ENCODE assay signal across 28 cellular contexts in genomic region chr17:42467889-42468288, GRCh38.
"Had no signal": no experiment of that assay in that cellular context is flagged by ENCODE, and none has a peak within 500 bp of the region (broad histone marks: within the 10 kb centered on the region; RNA-seq: fewer than 3 reads in every experiment).

No MANE protein-coding gene starts in this region.

- H3K9me3 Mint-ChIP-seq: activated CD4-positive, alpha-beta T cell treated with anti-CD3 and anti-CD28 coated beads, Interleukin-2, amount 10 ng/mL, durations not matched to agents 7 days and 5 days; activated naive CD8-positive, alpha-beta T cell treated with anti-CD3 and anti-CD28 coated beads for 36 hours; T-helper 1 cell treated with Interleukin-12 subunit alpha and Interleukin-12 subunit beta and Interleukin-4 antibody, amounts not matched to agents 30 μg/mL and 1 μg/mL, for 36 hours; T-helper 2 cell treated with Interferon-gamma antibody and Interleukin-4, amounts not matched to agents 5 μg/mL and 100 μg/mL, for 36 hours had no signal

- H3K4me1 Mint-ChIP-seq: activated CD4-positive, alpha-beta T cell treated with anti-CD3 and anti-CD28 coated beads for 36 hours; activated CD4-positive, alpha-beta T cell treated with anti-CD3 and anti-CD28 coated beads, Interleukin-2, amount 10 ng/mL, durations not matched to agents 7 days and 5 days had no signal

- H3K9me3 ChIP-seq: SJSA1, SK-N-SH had no signal

- H3K4me2 ChIP-seq: SK-N-SH had no signal

- H3K4me3 Mint-ChIP-seq: activated CD4-positive, alpha-beta T cell treated with anti-CD3 and anti-CD28 coated beads for 36 hours; activated CD4-positive, alpha-beta T cell treated with anti-CD3 and anti-CD28 coated beads, Interleukin-2, amount 10 ng/mL, durations not matched to agents 7 days and 5 days; activated naive CD8-positive, alpha-beta T cell treated with anti-CD3 and anti-CD28 coated beads for 36 hours; T-helper 1 cell treated with Interleukin-12 subunit alpha and Interleukin-12 subunit beta and Interleukin-4 antibody, amounts not matched to agents 30 μg/mL and 1 μg/mL, for 36 hours; T-helper 2 cell treated with Interferon-gamma antibody and Interleukin-4, amounts not matched to agents 5 μg/mL and 100 μg/mL, for 36 hours had no signal

- H3K9me2 ChIP-seq: SK-N-SH had no signal

- DNase-seq: activated CD4-positive, alpha-beta T cell treated with anti-CD3 and anti-CD28 coated beads for 36 hours; activated CD4-positive, alpha-beta T cell treated with anti-CD3 and anti-CD28 coated beads, Interleukin-2, amount 10 ng/mL, durations not matched to agents 7 days and 5 days; activated CD4-positive, alpha-beta T cell treated with anti-CD3 and anti-CD28 coated beads, Interleukin-2, amount 50 U/mL, for 48 hours; activated CD8-positive, alpha-beta memory T cell treated with anti-CD3 and anti-CD28 coated beads, Interleukin-2, amount 50 U/mL, for 48 hours; activated effector memory CD4-positive, alpha-beta T cell treated with Interleukin-2 at 50 U/mL for 16 hours; activated naive CD4-positive, alpha-beta T cell; activated naive CD4-positive, alpha-beta T cell treated with anti-CD3 and anti-CD28 coated beads, Interleukin-2, amount 50 U/mL, for 16 hours; activated naive CD8-positive, alpha-beta T cell treated with anti-CD3 and anti-CD28 coated beads for 36 hours; activated T-cell treated with anti-CD3 and anti-CD28 coated beads, Interleukin-2, amount 50 U/mL, for 48 hours; amniotic stem cell; aorta; KG1; MM.1S; MV-4-11; NCI-H1092; NCI-H1436 treated with DMSO at 0.1 percent for 48 hours; NCI-H1694 treated with DMSO at 0.1 percent for 48 hours; NCI-H2029; NCI-H345; NCI-H524 treated with DMSO at 0.1 percent for 48 hours; SHP77 treated with DMSO at 0.1 percent for 48 hours; SK-N-SH had no signal

- H3K27me3 Mint-ChIP-seq: activated CD4-positive, alpha-beta T cell treated with anti-CD3 and anti-CD28 coated beads for 36 hours; activated CD4-positive, alpha-beta T cell treated with anti-CD3 and anti-CD28 coated beads, Interleukin-2, amount 10 ng/mL, durations not matched to agents 7 days and 5 days; activated naive CD8-positive, alpha-beta T cell treated with anti-CD3 and anti-CD28 coated beads for 36 hours had no signal

- H3K4me3 ChIP-seq: cardiac muscle cell, SJSA1 had no signal

- H3K9ac ChIP-seq: SK-N-SH had no signal

- ATAC-seq: activated CD4-positive, alpha-beta T cell treated with anti-CD3 and anti-CD28 coated beads for 36 hours; activated CD4-positive, CD25-positive, alpha-beta regulatory T cell treated with anti-CD3 and anti-CD28 coated beads, Interleukin-2, amount 50 U/mL, for 24 hours; Panc1 had no signal

- H3K27ac Mint-ChIP-seq: activated CD4-positive, alpha-beta T cell treated with anti-CD3 and anti-CD28 coated beads for 36 hours; activated CD4-positive, alpha-beta T cell treated with anti-CD3 and anti-CD28 coated beads, Interleukin-2, amount 10 ng/mL, durations not matched to agents 7 days and 5 days; activated naive CD8-positive, alpha-beta T cell treated with anti-CD3 and anti-CD28 coated beads for 36 hours; T-helper 1 cell treated with Interleukin-12 subunit alpha and Interleukin-12 subunit beta and Interleukin-4 antibody, amounts not matched to agents 30 μg/mL and 1 μg/mL, for 36 hours; T-helper 2 cell treated with Interferon-gamma antibody and Interleukin-4, amounts not matched to agents 5 μg/mL and 100 μg/mL, for 36 hours had no signal

- H3K27me3 ChIP-seq: cardiac muscle cell, SJSA1 had no signal

- H3K27ac ChIP-seq: cardiac muscle cell had no signal
